14 cellular contexts compared by ENCODE assay signal in genomic region chr2:99621106-99621505, GRCh38.
DNase-seq lines count a peak whose midpoint lies in the region; ATAC-seq and TF ChIP-seq lines count a peak whose summit lies in the region.
"Had no signal": no experiment of that assay in that cellular context is flagged by ENCODE, and none has a peak within 500 bp of the region (broad histone marks: within the 10 kb centered on the region; RNA-seq: fewer than 3 reads in every experiment).

No MANE protein-coding gene starts in this region.

- no peaks in the 10 kb centered on the region for H3K9me3 Mint-ChIP-seq in nephron
- H3K9me3 Mint-ChIP-seq: CD14-positive monocyte; CD8-positive, alpha-beta memory T cell; GM23338 had no signal

- peak overlapping the region; percentile 78 to 92 (median 91) for H3K27ac Mint-ChIP-seq in nephron
- H3K27ac Mint-ChIP-seq: CD8-positive, alpha-beta memory T cell; H9 had no signal

- H3K4me1 Mint-ChIP-seq in nephron, result peaks cover 46% of the 10 kb centered on the region
- H3K4me1 Mint-ChIP-seq: H9 had no signal

- no peaks in the 10 kb centered on the region for H3K27me3 ChIP-seq in right cardiac atrium (ENCODE audit: control insufficient read depth, insufficient read depth)
- no peaks in the 10 kb centered on the region for H3K27me3 ChIP-seq in uterus

- intact Hi-C loops in Right ventricle myocardium inferior (cut with DNase I), result no loop called here
- intact Hi-C loops in cardiac septum (cut with DNase I), result no loop called here
- intact Hi-C loops in right cardiac atrium (cut with DNase I), result no loop called here
- intact Hi-C loops in uterus (cut with DNase I; ENCODE audit: low total_unique reads), result no loop called here

- H3K4me3 Mint-ChIP-seq in nephron, result no peak overlapping the region
- H3K4me3 Mint-ChIP-seq: CD14-positive monocyte; CD8-positive, alpha-beta memory T cell; GM23338; H9 had no signal

- H3K27me3 Mint-ChIP-seq in nephron (ENCODE audit: low read depth), result no peaks in the 10 kb centered on the region

- TF ChIP-seq POLR2A in uterus (IDR thresholded peaks at IDR 0.05), result no peak

- H3K27ac ChIP-seq in right cardiac atrium (ENCODE audit: low read length), result no peak overlapping the region
- H3K27ac ChIP-seq in uterus, result peak overlapping the region; percentile 43 to 49
- H3K27ac ChIP-seq: 22Rv1 had no signal

- H3K36me3 Mint-ChIP-seq in nephron (ENCODE audit: low read depth), result peaks cover 19% of the 10 kb centered on the region

- no peaks in the 10 kb centered on the region for H3K36me3 ChIP-seq in uterus

- H3K4me3 ChIP-seq in right cardiac atrium (ENCODE audit: low read length), result no peak overlapping the region
- H3K4me3 ChIP-seq in uterus, result no peak overlapping the region
- H3K4me3 ChIP-seq: GM23338 had no signal

- peaks cover 8% of the 10 kb centered on the region for H3K4me1 ChIP-seq in right cardiac atrium (ENCODE audit: control insufficient read depth, insufficient read depth, low read length)
- peaks cover 0 to 19% of the 10 kb centered on the region in 2 donors for H3K4me1 ChIP-seq in uterus

- no peak for TF ChIP-seq CTCF in nephron (IDR thresholded peaks at IDR 0.05; ENCODE audit: unreplicated experiment in 3 of 3)
- TF ChIP-seq CTCF in uterus (IDR thresholded peaks at IDR 0.05), result no peak

- 59% methylated on average over 4 of the region's 4 CpGs for WGBS in right cardiac atrium

- H3K9me3 ChIP-seq in right cardiac atrium (ENCODE audit: control insufficient read depth, low read length) (no peaks in the 10 kb centered on the region), uterus (no peaks in the 10 kb centered on the region)

- no peak for DNase-seq in Right ventricle myocardium inferior (ENCODE audit: missing footprints)
- DNase-seq in cardiac septum (ENCODE audit: low spot score), result no peak
- DNase-seq in right cardiac atrium, result no peak
- peak in 1 of 2 donors; percentile 47 for DNase-seq in uterus
- no peak for DNase-seq in NCI-H1694 (lab: John Stamatoyannopoulos, UW)
- DNase-seq in NCI-H345 treated with DMSO at 0.1 percent for 48 hours (lab: John Stamatoyannopoulos, UW; ENCODE audit: unreplicated experiment), result no peak
- DNase-seq: CD8-positive, alpha-beta memory T cell; DMS53; H9 had no signal

- peak; percentile 69 for ATAC-seq in Right ventricle myocardium inferior
- peak; percentile 49 to 55 for ATAC-seq in right cardiac atrium
- ATAC-seq in GM21717 (IDR thresholded peaks at IDR 0.05; ENCODE audit: unreplicated experiment), result no peak
- ATAC-seq: GM23338 had no signal
